11 cellular contexts compared by ENCODE assay signal in the genomic region with DNA sequence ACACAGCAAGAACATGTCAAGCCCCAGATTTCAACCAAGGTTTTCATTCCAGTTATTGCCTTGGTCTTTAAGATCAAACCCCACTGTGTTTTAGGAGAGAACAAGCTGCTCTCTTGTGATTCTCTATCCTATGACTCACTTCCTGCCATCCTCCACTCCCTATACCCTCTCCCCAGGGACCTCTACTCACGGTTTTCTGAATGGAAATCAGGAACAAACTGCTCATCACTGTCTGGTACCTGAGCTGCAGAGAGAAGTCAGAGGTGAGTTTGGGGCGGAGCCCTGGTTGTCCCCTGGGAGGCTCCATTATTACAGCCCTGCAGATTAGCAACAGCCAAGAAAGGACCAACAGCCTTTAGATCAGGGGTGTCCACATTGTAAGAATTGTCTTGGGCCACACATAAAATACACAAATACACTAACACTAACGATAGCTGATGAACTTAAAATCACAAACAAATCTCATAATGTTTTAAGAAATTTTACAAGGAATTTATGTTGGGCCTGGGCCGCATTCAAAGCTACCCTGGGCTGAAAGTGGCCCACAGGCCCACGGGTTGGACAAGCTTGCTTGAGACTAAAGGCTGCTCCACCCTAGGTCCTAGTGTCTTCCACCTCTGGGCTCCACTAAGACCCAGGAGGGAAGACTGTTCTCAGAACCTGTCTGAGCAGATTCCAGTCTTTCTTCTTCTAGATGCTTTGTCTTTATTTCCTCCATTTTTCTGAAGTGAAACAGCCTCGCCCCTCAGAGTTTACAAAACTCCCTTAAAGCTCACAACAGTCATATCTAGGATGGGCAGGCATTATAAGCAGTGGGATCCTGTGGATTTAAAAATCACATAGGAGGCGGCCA. TPM values are rescaled to one million over a fixed set of nuclear protein-coding genes. Genes with fewer than 3 reads are reported as not detected.
DNase-seq lines count a peak whose midpoint lies in the region; ATAC-seq and FAIRE-seq lines count a peak whose summit lies in the region.
"Had no signal": no experiment of that assay in that cellular context is flagged by ENCODE, and none has a peak within 500 bp of the region (broad histone marks: within the 10 kb centered on the region; RNA-seq: fewer than 3 reads in every experiment).

No MANE protein-coding gene starts in this region.

- H3K27ac ChIP-seq in mesendoderm (ENCODE audit: low read depth, low read length), result peak overlapping the region; percentile 1

- H3K4me2 ChIP-seq in mesendoderm (ENCODE audit: low read length), result no peak overlapping the region

- no peak for ATAC-seq in GM21619 (IDR thresholded peaks at IDR 0.05; ENCODE audit: unreplicated experiment)
- ATAC-seq in HG02678 (IDR thresholded peaks at IDR 0.05; ENCODE audit: unreplicated experiment), result no peak
- ATAC-seq in HG03520 (IDR thresholded peaks at IDR 0.05; ENCODE audit: unreplicated experiment), result no peak

- DNase-seq in COLO829 (ENCODE audit: low spot score), result peak; percentile 99
- DNase-seq in HTR-8/SVneo (ENCODE audit: insufficient read length, low spot score), result peak; percentile 54
- peak; percentile 37 for DNase-seq in amniotic stem cell (lab: John Stamatoyannopoulos, UW)
- peak; percentile 82 for DNase-seq in mesendoderm
- no peak for DNase-seq in HK-2 (ENCODE audit: unreplicated experiment)
- DNase-seq: T-helper 9 cell had no signal

- no peaks in the 10 kb centered on the region for H3K27me3 ChIP-seq in mesendoderm (ENCODE audit: insufficient read depth, low read length, poor library complexity)
- H3K27me3 ChIP-seq: tibial nerve had no signal

- peaks cover 12% of the 10 kb centered on the region for H3K79me1 ChIP-seq in mesendoderm (ENCODE audit: low read length)

- H3K4ac ChIP-seq in mesendoderm (ENCODE audit: low read depth, low read length), result no peak overlapping the region

- peaks cover 23% of the 10 kb centered on the region for H3K79me2 ChIP-seq in mesendoderm (ENCODE audit: control insufficient read depth, insufficient read depth, low read length)

- no peak overlapping the region for H2BK5ac ChIP-seq in mesendoderm (ENCODE audit: low read length)

- no peak overlapping the region for H2AK5ac ChIP-seq in mesendoderm (ENCODE audit: low read length)

- no peak overlapping the region for H3K4me3 ChIP-seq in mesendoderm (ENCODE audit: low read length)
- H3K4me3 ChIP-seq: lung, tibial nerve had no signal

- no peak overlapping the region for H3K23ac ChIP-seq in mesendoderm (ENCODE audit: low read length)

- H4K5ac ChIP-seq in mesendoderm (ENCODE audit: low read length), result no peak overlapping the region

- no peak overlapping the region for H3K56ac ChIP-seq in mesendoderm (ENCODE audit: low read length)

- 100% methylated on average over 1 of the region's 7 CpGs for WGBS in mesendoderm (ENCODE audit: extremely low coverage, insufficient coverage, low lambda C conversion rate)

- H2BK120ac ChIP-seq in mesendoderm (ENCODE audit: low read depth, low read length), result no peak overlapping the region

- H3K9ac ChIP-seq in mesendoderm (ENCODE audit: low read length), result no peak overlapping the region

- peaks cover 11% of the 10 kb centered on the region for H3K4me1 ChIP-seq in mesendoderm (ENCODE audit: control insufficient read depth, low read depth, low read length)

- FAIRE-seq in HTR-8/SVneo (lab: Jason Lieb, UNC), result no peak

- peak overlapping the region; percentile 55 for H3K18ac ChIP-seq in mesendoderm (ENCODE audit: low read length)

- H2BK15ac ChIP-seq in mesendoderm (replicated peaks; ENCODE audit: low read depth), result no peak overlapping the region

- no peaks in the 10 kb centered on the region for H3K36me3 ChIP-seq in mesendoderm (ENCODE audit: control insufficient read depth, insufficient read depth, low read length)

- no peak overlapping the region for H4K8ac ChIP-seq in mesendoderm (ENCODE audit: low read depth, low read length)

RNA-seq across cellular contexts. Expression of a gene that starts 9.7 kb away (rescaled TPM):
- 116 TPM for polyA plus RNA-seq in mesendoderm (2013, experiment 1 of 2)
- 119 TPM for polyA plus RNA-seq in mesendoderm (2013, experiment 2 of 2)

RNA-seq across cellular contexts. Expression of a gene that starts 52.7 kb away (rescaled TPM):
- 39.5 TPM for polyA plus RNA-seq in mesendoderm (2013, experiment 1 of 2)
- 40.3 TPM for polyA plus RNA-seq in mesendoderm (2013, experiment 2 of 2)
